ENCODE assay signal across 30 cellular contexts in genomic region chr13:67735651-67736050, GRCh38.
"Had no signal": no experiment of that assay in that cellular context is flagged by ENCODE, and none has a peak within 500 bp of the region (broad histone marks: within the 10 kb centered on the region; RNA-seq: fewer than 3 reads in every experiment).

No MANE protein-coding gene starts in this region.

- H3K36me3 Mint-ChIP-seq: activated CD8-positive, alpha-beta memory T cell treated with anti-CD3 and anti-CD28 coated beads, Interleukin-2, amount 10 ng/mL, durations not matched to agents 7 days and 5 days; activated naive CD4-positive, alpha-beta T cell treated with anti-CD3 and anti-CD28 coated beads, Interleukin-2, amount 50 U/mL, for 24 hours; stimulated activated memory B cell treated with anti-CD40 and anti-IgM and Interleukin-4, amounts not matched to agents 10 μg/mL and 1 μg/mL and 100 μg/mL, for 72 hours; type B pancreatic cell had no signal

- H3K27ac Mint-ChIP-seq: activated CD8-positive, alpha-beta memory T cell treated with anti-CD3 and anti-CD28 coated beads, Interleukin-2, amount 10 ng/mL, durations not matched to agents 7 days and 5 days; activated CD8-positive, alpha-beta T cell treated with anti-CD3 and anti-CD28 coated beads, Interleukin-2, amount 10 ng/mL, durations not matched to agents 7 days and 5 days; activated naive CD4-positive, alpha-beta T cell treated with anti-CD3 and anti-CD28 coated beads, Interleukin-2, amount 50 U/mL, for 24 hours; activated naive CD8-positive, alpha-beta T cell treated with anti-CD3 and anti-CD28 coated beads, Interleukin-2, amount 50 U/mL, for 24 hours; activated T-helper 2 cell treated with anti-CD3 and anti-CD28 coated beads, Interferon-gamma antibody, Interleukin-2, Interleukin-4, amounts not matched to agents 10 μg/mL and 5 μg/mL and 100 μg/mL, durations not matched to agents 14 hours and 24 hours and 36 hours; dendritic cell treated with granulocyte-macrophage colony-stimulating factor and Interleukin-4, amounts not matched to agents 40 ng/mL and 50 ng/mL, for 4 days; endodermal cell; natural killer cell; progenitor cell of endocrine pancreas; stimulated activated memory B cell treated with anti-CD40 and anti-IgM and Interleukin-4, amounts not matched to agents 10 μg/mL and 1 μg/mL and 100 μg/mL, for 72 hours; stimulated activated naive CD8-positive, alpha-beta T cell treated with anti-CD3 and anti-CD28 coated beads, Interleukin-15, amount 100 ng/mL, for 72 hours; T-helper 1 cell treated with Interleukin-12 subunit alpha and Interleukin-12 subunit beta and Interleukin-4 antibody, amounts not matched to agents 30 μg/mL and 1 μg/mL, for 36 hours; type B pancreatic cell had no signal

- H3K4me3 ChIP-seq: esophagus squamous epithelium, ovary, skin epidermis, uterus had no signal

- H3K27ac ChIP-seq: esophagus squamous epithelium, ovary, uterus had no signal

- H3K27me3 Mint-ChIP-seq: activated CD8-positive, alpha-beta memory T cell treated with anti-CD3 and anti-CD28 coated beads, Interleukin-2, amount 10 ng/mL, durations not matched to agents 7 days and 5 days; activated naive CD4-positive, alpha-beta T cell treated with anti-CD3 and anti-CD28 coated beads, Interleukin-2, amount 50 U/mL, for 24 hours; activated naive CD8-positive, alpha-beta T cell treated with anti-CD3 and anti-CD28 coated beads, Interleukin-2, amount 50 U/mL, for 24 hours; central memory CD8-positive, alpha-beta T cell; dendritic cell treated with granulocyte-macrophage colony-stimulating factor and Interleukin-4, amounts not matched to agents 40 ng/mL and 50 ng/mL, for 4 days; stimulated activated memory B cell treated with anti-CD40 and anti-IgM and Interleukin-4, amounts not matched to agents 10 μg/mL and 1 μg/mL and 100 μg/mL, for 72 hours; stimulated activated naive CD8-positive, alpha-beta T cell treated with anti-CD3 and anti-CD28 coated beads, Interleukin-15, amount 100 ng/mL, for 72 hours; type B pancreatic cell had no signal

- DNase-seq: activated CD4-positive, alpha-beta T cell treated with anti-CD3 and anti-CD28 coated beads for 1 hour; activated CD4-positive, alpha-beta T cell treated with anti-CD3 and anti-CD28 coated beads, Interleukin-2, amount 50 U/mL, for 1 hour; activated CD8-positive, alpha-beta memory T cell treated with anti-CD3 and anti-CD28 coated beads, Interleukin-2, amount 10 ng/mL, durations not matched to agents 7 days and 5 days; activated CD8-positive, alpha-beta T cell treated with anti-CD3 and anti-CD28 coated beads, Interleukin-2, amount 10 ng/mL, durations not matched to agents 7 days and 5 days; activated naive CD8-positive, alpha-beta T cell treated with anti-CD3 and anti-CD28 coated beads, Interleukin-2, amount 50 U/mL, for 24 hours; activated T-cell treated with anti-CD3 and anti-CD28 coated beads, Interleukin-2, amount 50 U/mL, for 48 hours; amygdala; endodermal cell; esophagus squamous epithelium; foreskin melanocyte; islet precursor cell; natural killer cell; ovary; retina; stimulated activated CD4-positive, alpha-beta T cell treated with anti-CD3 and anti-CD28 coated beads, Interleukin-4, amount 100 ng/mL, for 4 hours; stimulated activated CD8-positive, alpha-beta memory T cell treated with anti-CD3 and anti-CD28 coated beads, Interleukin-4, amount 100 ng/mL, for 48 hours; stimulated activated naive CD8-positive, alpha-beta T cell treated with anti-CD3 and anti-CD28 coated beads, Interleukin-15, amount 100 ng/mL, for 72 hours; substantia nigra; T1000; uterus had no signal

- H3K4me1 Mint-ChIP-seq: activated CD8-positive, alpha-beta memory T cell treated with anti-CD3 and anti-CD28 coated beads, Interleukin-2, amount 10 ng/mL, durations not matched to agents 7 days and 5 days; activated naive CD4-positive, alpha-beta T cell treated with anti-CD3 and anti-CD28 coated beads, Interleukin-2, amount 50 U/mL, for 24 hours; activated naive CD8-positive, alpha-beta T cell treated with anti-CD3 and anti-CD28 coated beads, Interleukin-2, amount 50 U/mL, for 24 hours; central memory CD8-positive, alpha-beta T cell; natural killer cell; stimulated activated memory B cell treated with anti-CD40 and anti-IgM and Interleukin-4, amounts not matched to agents 10 μg/mL and 1 μg/mL and 100 μg/mL, for 72 hours; stimulated activated naive CD8-positive, alpha-beta T cell treated with anti-CD3 and anti-CD28 coated beads, Interleukin-15, amount 100 ng/mL, for 72 hours had no signal

- H3K4me1 ChIP-seq: esophagus squamous epithelium, uterus had no signal

- H3K4me3 Mint-ChIP-seq: activated CD8-positive, alpha-beta memory T cell treated with anti-CD3 and anti-CD28 coated beads, Interleukin-2, amount 10 ng/mL, durations not matched to agents 7 days and 5 days; activated CD8-positive, alpha-beta T cell treated with anti-CD3 and anti-CD28 coated beads, Interleukin-2, amount 10 ng/mL, durations not matched to agents 7 days and 5 days; activated naive CD4-positive, alpha-beta T cell treated with anti-CD3 and anti-CD28 coated beads, Interleukin-2, amount 50 U/mL, for 24 hours; activated naive CD8-positive, alpha-beta T cell treated with anti-CD3 and anti-CD28 coated beads, Interleukin-2, amount 50 U/mL, for 24 hours; central memory CD8-positive, alpha-beta T cell; dendritic cell treated with granulocyte-macrophage colony-stimulating factor and Interleukin-4, amounts not matched to agents 40 ng/mL and 50 ng/mL, for 4 days; endodermal cell; natural killer cell; stimulated activated memory B cell treated with anti-CD40 and anti-IgM and Interleukin-4, amounts not matched to agents 10 μg/mL and 1 μg/mL and 100 μg/mL, for 72 hours; stimulated activated naive CD8-positive, alpha-beta T cell treated with anti-CD3 and anti-CD28 coated beads, Interleukin-15, amount 100 ng/mL, for 72 hours; T-helper 1 cell treated with Interleukin-12 subunit alpha and Interleukin-12 subunit beta and Interleukin-4 antibody, amounts not matched to agents 30 μg/mL and 1 μg/mL, for 36 hours; type B pancreatic cell had no signal

- H3K9me3 ChIP-seq: ovary had no signal

- ATAC-seq: activated CD8-positive, alpha-beta memory T cell treated with anti-CD3 and anti-CD28 coated beads, Interleukin-2, amount 10 ng/mL, durations not matched to agents 7 days and 5 days; activated CD8-positive, alpha-beta T cell treated with anti-CD3 and anti-CD28 coated beads, Interleukin-2, amount 10 ng/mL, durations not matched to agents 7 days and 5 days; activated naive CD8-positive, alpha-beta T cell treated with anti-CD3 and anti-CD28 coated beads, Interleukin-2, amount 50 U/mL, for 24 hours; natural killer cell; sciatic nerve; stimulated activated memory B cell treated with anti-CD40 and anti-IgM and Interleukin-4, amounts not matched to agents 10 μg/mL and 1 μg/mL and 100 μg/mL, for 72 hours; stimulated activated naive CD8-positive, alpha-beta T cell treated with anti-CD3 and anti-CD28 coated beads, Interleukin-15, amount 100 ng/mL, for 72 hours had no signal

- H3K36me3 ChIP-seq: esophagus squamous epithelium, ovary, uterus had no signal

- H3K9me3 Mint-ChIP-seq: dendritic cell treated with granulocyte-macrophage colony-stimulating factor and Interleukin-4, amounts not matched to agents 40 ng/mL and 50 ng/mL, for 4 days; endodermal cell; type B pancreatic cell had no signal

- H3K27me3 ChIP-seq: esophagus squamous epithelium, ovary, uterus had no signal
